ENCODE assay signal across 15 cellular contexts in genomic region chrX:109783712-109784109, GRCh38. TPM values are rescaled to one million over a fixed set of nuclear protein-coding genes. Genes with fewer than 3 reads are reported as not detected.
DNase-seq lines count a peak whose midpoint lies in the region; ATAC-seq and TF ChIP-seq lines count a peak whose summit lies in the region.
"Had no signal": no experiment of that assay in that cellular context is flagged by ENCODE, and none has a peak within 500 bp of the region (broad histone marks: within the 10 kb centered on the region; RNA-seq: fewer than 3 reads in every experiment).

No MANE protein-coding gene starts in this region.

- ATAC-seq in activated T-cell treated with anti-CD3 and anti-CD28 coated beads, Interleukin-2, amount 50 U/mL, for 4 hours = no peak
- no peak for ATAC-seq in stimulated activated effector memory CD8-positive, alpha-beta T cell treated with anti-CD3 and anti-CD28 coated beads, Interleukin-12 subunit alpha, Interleukin-12 subunit beta, amount 100 ng/mL, for 72 hours
- ATAC-seq in GM21717 (IDR thresholded peaks at IDR 0.05; ENCODE audit: unreplicated experiment) (no peak), HG03378 (IDR thresholded peaks at IDR 0.05; ENCODE audit: unreplicated experiment) (no peak), gastroesophageal sphincter (no peak)
- ATAC-seq: heart left ventricle, Right ventricle myocardium inferior had no signal

- no peak overlapping the region for H3K4me3 Mint-ChIP-seq in activated T-cell treated with anti-CD3 and anti-CD28 coated beads, Interleukin-2, amount 50 U/mL, for 24 hours
- no peak overlapping the region for H3K4me3 Mint-ChIP-seq in activated T-cell treated with anti-CD3 and anti-CD28 coated beads, Interleukin-2, amount 50 U/mL, for 4 hours
- H3K4me3 Mint-ChIP-seq in activated T-helper 1 cell treated with anti-CD3 and anti-CD28 coated beads, Interleukin-12 subunit alpha, Interleukin-12 subunit beta, Interleukin-2, Interleukin-4 antibody, amounts not matched to agents 30 ng/mL and 10 ng/mL and 1 ng/mL, durations not matched to agents 14 hours and 24 hours and 36 hours = peak overlapping the region; percentile 76
- peak overlapping the region; percentile 61 for H3K4me3 Mint-ChIP-seq in stimulated activated effector memory CD8-positive, alpha-beta T cell treated with anti-CD3 and anti-CD28 coated beads, Interleukin-12 subunit alpha, Interleukin-12 subunit beta, amount 100 ng/mL, for 72 hours
- H3K4me3 Mint-ChIP-seq: H9; stimulated activated naive B cell treated with anti-CD40 and anti-IgM and Interleukin-4, amounts not matched to agents 10 μg/mL and 1 μg/mL and 100 μg/mL, for 72 hours had no signal

- no peaks in the 10 kb centered on the region for H3K27me3 ChIP-seq in gastroesophageal sphincter
- H3K27me3 ChIP-seq: colonic mucosa, heart left ventricle, MG63 had no signal

- H3K4me1 ChIP-seq in gastroesophageal sphincter = no peaks in the 10 kb centered on the region
- H3K4me1 ChIP-seq: colonic mucosa, heart left ventricle had no signal

- H3K9me3 ChIP-seq in gastroesophageal sphincter = no peaks in the 10 kb centered on the region
- H3K9me3 ChIP-seq: colonic mucosa, heart left ventricle, MG63 had no signal

- peak overlapping the region; percentile 90 for H3K27ac Mint-ChIP-seq in activated T-cell treated with anti-CD3 and anti-CD28 coated beads, Interleukin-2, amount 50 U/mL, for 24 hours
- peak overlapping the region; percentile 92 for H3K27ac Mint-ChIP-seq in activated T-helper 1 cell treated with anti-CD3 and anti-CD28 coated beads, Interleukin-12 subunit alpha, Interleukin-12 subunit beta, Interleukin-2, Interleukin-4 antibody, amounts not matched to agents 30 ng/mL and 10 ng/mL and 1 ng/mL, durations not matched to agents 14 hours and 24 hours and 36 hours
- peak overlapping the region; percentile 95 for H3K27ac Mint-ChIP-seq in stimulated activated effector memory CD8-positive, alpha-beta T cell treated with anti-CD3 and anti-CD28 coated beads, Interleukin-12 subunit alpha, Interleukin-12 subunit beta, amount 100 ng/mL, for 72 hours
- H3K27ac Mint-ChIP-seq: H9 had no signal

- no peak for TF ChIP-seq EP300 in gastroesophageal sphincter (IDR thresholded peaks at IDR 0.05)

- H3K9me3 Mint-ChIP-seq in activated T-cell treated with anti-CD3 and anti-CD28 coated beads, Interleukin-2, amount 50 U/mL, for 24 hours = no peaks in the 10 kb centered on the region
- H3K9me3 Mint-ChIP-seq in activated T-cell treated with anti-CD3 and anti-CD28 coated beads, Interleukin-2, amount 50 U/mL, for 4 hours = no peaks in the 10 kb centered on the region
- no peaks in the 10 kb centered on the region for H3K9me3 Mint-ChIP-seq in activated T-helper 1 cell treated with anti-CD3 and anti-CD28 coated beads, Interleukin-12 subunit alpha, Interleukin-12 subunit beta, Interleukin-2, Interleukin-4 antibody, amounts not matched to agents 30 ng/mL and 10 ng/mL and 1 ng/mL, durations not matched to agents 14 hours and 24 hours and 36 hours
- no peaks in the 10 kb centered on the region for H3K9me3 Mint-ChIP-seq in stimulated activated effector memory CD8-positive, alpha-beta T cell treated with anti-CD3 and anti-CD28 coated beads, Interleukin-12 subunit alpha, Interleukin-12 subunit beta, amount 100 ng/mL, for 72 hours
- H3K9me3 Mint-ChIP-seq: H9; stimulated activated naive B cell treated with anti-CD40 and anti-IgM and Interleukin-4, amounts not matched to agents 10 μg/mL and 1 μg/mL and 100 μg/mL, for 72 hours had no signal

- no peaks in the 10 kb centered on the region for H3K36me3 Mint-ChIP-seq in activated T-cell treated with anti-CD3 and anti-CD28 coated beads, Interleukin-2, amount 50 U/mL, for 24 hours (ENCODE audit: low read depth)
- no peaks in the 10 kb centered on the region for H3K36me3 Mint-ChIP-seq in activated T-cell treated with anti-CD3 and anti-CD28 coated beads, Interleukin-2, amount 50 U/mL, for 4 hours (ENCODE audit: insufficient read depth)
- peaks cover 2% of the 10 kb centered on the region for H3K36me3 Mint-ChIP-seq in activated T-helper 1 cell treated with anti-CD3 and anti-CD28 coated beads, Interleukin-12 subunit alpha, Interleukin-12 subunit beta, Interleukin-2, Interleukin-4 antibody, amounts not matched to agents 30 ng/mL and 10 ng/mL and 1 ng/mL, durations not matched to agents 14 hours and 24 hours and 36 hours (ENCODE audit: low read depth)
- H3K36me3 Mint-ChIP-seq in stimulated activated effector memory CD8-positive, alpha-beta T cell treated with anti-CD3 and anti-CD28 coated beads, Interleukin-12 subunit alpha, Interleukin-12 subunit beta, amount 100 ng/mL, for 72 hours = no peaks in the 10 kb centered on the region
- H3K36me3 Mint-ChIP-seq: stimulated activated naive B cell treated with anti-CD40 and anti-IgM and Interleukin-4, amounts not matched to agents 10 μg/mL and 1 μg/mL and 100 μg/mL, for 72 hours had no signal

- peaks cover 3% of the 10 kb centered on the region for H3K27me3 Mint-ChIP-seq in activated T-cell treated with anti-CD3 and anti-CD28 coated beads, Interleukin-2, amount 50 U/mL, for 24 hours
- no peaks in the 10 kb centered on the region for H3K27me3 Mint-ChIP-seq in activated T-cell treated with anti-CD3 and anti-CD28 coated beads, Interleukin-2, amount 50 U/mL, for 4 hours (ENCODE audit: low read depth)
- H3K27me3 Mint-ChIP-seq in activated T-helper 1 cell treated with anti-CD3 and anti-CD28 coated beads, Interleukin-12 subunit alpha, Interleukin-12 subunit beta, Interleukin-2, Interleukin-4 antibody, amounts not matched to agents 30 ng/mL and 10 ng/mL and 1 ng/mL, durations not matched to agents 14 hours and 24 hours and 36 hours (ENCODE audit: insufficient read depth) = no peaks in the 10 kb centered on the region
- H3K27me3 Mint-ChIP-seq: stimulated activated naive B cell treated with anti-CD40 and anti-IgM and Interleukin-4, amounts not matched to agents 10 μg/mL and 1 μg/mL and 100 μg/mL, for 72 hours had no signal

- no peak for TF ChIP-seq POLR2A in gastroesophageal sphincter (IDR thresholded peaks at IDR 0.05)

- intact Hi-C loops in activated T-helper 1 cell treated with anti-CD3 and anti-CD28 coated beads, Interleukin-12 subunit alpha, Interleukin-12 subunit beta, Interleukin-2, Interleukin-4 antibody, amounts not matched to agents 30 ng/mL and 10 ng/mL and 1 ng/mL, durations not matched to agents 14 hours and 24 hours and 36 hours (cut with micrococcal nuclease) = loop anchor here (1.0 to 5.0 kb wide), 6 partner anchors 51 to 247 kb away; partner anchors contain the start of gene NXT2

- WGBS in gastroesophageal sphincter (ENCODE audit: low coverage in 1 of 2), 2 donors = 59 to 69% methylated on average over 3 to 5 of the region's 5 CpGs

- TF ChIP-seq CTCF in epithelial cell of proximal tubule (conservative IDR thresholded peaks at IDR 0.05; ENCODE audit: low read depth, low read length) (no peak), gastroesophageal sphincter (IDR thresholded peaks at IDR 0.05) (no peak)

- DNase-seq in activated T-cell treated with anti-CD3 and anti-CD28 coated beads, Interleukin-2, amount 50 U/mL, for 24 hours = no peak
- DNase-seq in activated T-cell treated with anti-CD3 and anti-CD28 coated beads, Interleukin-2, amount 50 U/mL, for 4 hours = no peak
- no peak for DNase-seq in activated T-helper 1 cell treated with anti-CD3 and anti-CD28 coated beads, Interleukin-12 subunit alpha, Interleukin-12 subunit beta, Interleukin-2, Interleukin-4 antibody, amounts not matched to agents 30 ng/mL and 10 ng/mL and 1 ng/mL, durations not matched to agents 14 hours and 24 hours and 36 hours (ENCODE audit: low spot score)
- DNase-seq in epithelial cell of proximal tubule (ENCODE audit: low read depth) = peak; percentile 10
- no peak for DNase-seq in stimulated activated effector memory CD8-positive, alpha-beta T cell treated with anti-CD3 and anti-CD28 coated beads, Interleukin-12 subunit alpha, Interleukin-12 subunit beta, amount 100 ng/mL, for 72 hours (ENCODE audit: low spot score in 2 of 2)
- DNase-seq: colonic mucosa; H9; heart left ventricle; MG63; occipital lobe; stimulated activated naive B cell treated with anti-CD40 and anti-IgM and Interleukin-4, amounts not matched to agents 10 μg/mL and 1 μg/mL and 100 μg/mL, for 72 hours had no signal

- H3K36me3 ChIP-seq in gastroesophageal sphincter = no peaks in the 10 kb centered on the region
- H3K36me3 ChIP-seq: colonic mucosa, heart left ventricle, MG63 had no signal

- no peak overlapping the region for H3K27ac ChIP-seq in gastroesophageal sphincter
- H3K27ac ChIP-seq: colonic mucosa, heart left ventricle had no signal

- no peak overlapping the region for H3K4me3 ChIP-seq in epithelial cell of proximal tubule (ENCODE audit: low read depth, low read length)
- H3K4me3 ChIP-seq in gastroesophageal sphincter = no peak overlapping the region
- H3K4me3 ChIP-seq: colonic mucosa, heart left ventricle, MG63 had no signal

- H3K4me1 Mint-ChIP-seq in activated T-cell treated with anti-CD3 and anti-CD28 coated beads, Interleukin-2, amount 50 U/mL, for 24 hours (ENCODE audit: low read depth) = peaks cover 18% of the 10 kb centered on the region
- peaks cover 9% of the 10 kb centered on the region for H3K4me1 Mint-ChIP-seq in activated T-cell treated with anti-CD3 and anti-CD28 coated beads, Interleukin-2, amount 50 U/mL, for 4 hours (ENCODE audit: low read depth)
- peaks cover 17% of the 10 kb centered on the region for H3K4me1 Mint-ChIP-seq in activated T-helper 1 cell treated with anti-CD3 and anti-CD28 coated beads, Interleukin-12 subunit alpha, Interleukin-12 subunit beta, Interleukin-2, Interleukin-4 antibody, amounts not matched to agents 30 ng/mL and 10 ng/mL and 1 ng/mL, durations not matched to agents 14 hours and 24 hours and 36 hours (ENCODE audit: low read depth)
- peaks cover 14% of the 10 kb centered on the region for H3K4me1 Mint-ChIP-seq in stimulated activated effector memory CD8-positive, alpha-beta T cell treated with anti-CD3 and anti-CD28 coated beads, Interleukin-12 subunit alpha, Interleukin-12 subunit beta, amount 100 ng/mL, for 72 hours

RNA-seq across cellular contexts. Expression of gene ACSL4, which starts 50.7 kb away (rescaled TPM):
- total RNA-seq in activated T-cell treated with anti-CD3 and anti-CD28 coated beads, Interleukin-2, amount 50 U/mL, for 4 hours = 10 to 100 TPM; 59.7 to 66.7 (median 63.1) TPM
- 76.0 and 77.3 TPM in 2 replicates for total RNA-seq in activated T-helper 1 cell treated with anti-CD3 and anti-CD28 coated beads, Interleukin-12 subunit alpha, Interleukin-12 subunit beta, Interleukin-2, Interleukin-4 antibody, amounts not matched to agents 30 ng/mL and 10 ng/mL and 1 ng/mL, durations not matched to agents 14 hours and 24 hours and 36 hours
- total RNA-seq in epithelial cell of proximal tubule = 66.9 and 75.2 TPM in 2 replicates
- total RNA-seq in gastroesophageal sphincter = 10 to 100 TPM; 43.0 to 96.5 (median 53.1) TPM

Comparison
In these comparisons a context has a peak if more than half of its experiments do, and no peak if none do; other contexts are left out.
1. H3K4me3 Mint-ChIP-seq: peak in activated T-helper 1 cell treated with anti-CD3 and anti-CD28 coated beads, Interleukin-12 subunit alpha, Interleukin-12 subunit beta, Interleukin-2, Interleukin-4 antibody, amounts not matched to agents 30 ng/mL and 10 ng/mL and 1 ng/mL, durations not matched to agents 14 hours and 24 hours and 36 hours (single experiment) and stimulated activated effector memory CD8-positive, alpha-beta T cell treated with anti-CD3 and anti-CD28 coated beads, Interleukin-12 subunit alpha, Interleukin-12 subunit beta, amount 100 ng/mL, for 72 hours (single experiment); none in activated T-cell treated with anti-CD3 and anti-CD28 coated beads, Interleukin-2, amount 50 U/mL, for 24 hours (single experiment) and activated T-cell treated with anti-CD3 and anti-CD28 coated beads, Interleukin-2, amount 50 U/mL, for 4 hours (single experiment).
2. Peak in every context shown above with its lines, with median percentiles within 50 percentile points of each other: H3K27ac Mint-ChIP-seq.